In genomic region chr17:31475378-31476162, GRCh38 we compare ENCODE assay signal across 16 cellular contexts.
DNase-seq lines count a peak whose midpoint lies in the region; ATAC-seq, FAIRE-seq and TF ChIP-seq lines count a peak whose summit lies in the region.
"Had no signal": no experiment of that assay in that cellular context is flagged by ENCODE, and none has a peak within 500 bp of the region (broad histone marks: within the 10 kb centered on the region; RNA-seq: fewer than 3 reads in every experiment).

No MANE protein-coding gene starts in this region.

- H3K27ac Mint-ChIP-seq in WTC11: no peak overlapping the region
- peak overlapping the region; percentile 62 for H3K27ac Mint-ChIP-seq in progenitor cell of endocrine pancreas
- H3K27ac Mint-ChIP-seq: CD8-positive, alpha-beta memory T cell; IgD-negative memory B cell had no signal

- H3K4me1 Mint-ChIP-seq in WTC11: peaks cover 19% of the 10 kb centered on the region
- H3K4me1 Mint-ChIP-seq in progenitor cell of endocrine pancreas (ENCODE audit: low read depth): peaks cover 33% of the 10 kb centered on the region

- H3K9me3 Mint-ChIP-seq in WTC11: no peaks in the 10 kb centered on the region
- no peaks in the 10 kb centered on the region for H3K9me3 Mint-ChIP-seq in progenitor cell of endocrine pancreas (ENCODE audit: low read depth)
- H3K9me3 Mint-ChIP-seq: CD8-positive, alpha-beta memory T cell; IgD-negative memory B cell had no signal

- H3K36me3 Mint-ChIP-seq in WTC11 (no peaks in the 10 kb centered on the region), progenitor cell of endocrine pancreas (ENCODE audit: insufficient read depth) (no peaks in the 10 kb centered on the region)
- H3K36me3 Mint-ChIP-seq: CD8-positive, alpha-beta memory T cell; IgD-negative memory B cell had no signal

- no peak for FAIRE-seq in urothelium cell line (lab: Jason Lieb, UNC)

- CTCF ChIA-PET in WTC11 (lab: Charles Lee): interaction anchor here (0.5 to 1.0 kb wide), 2 partner anchors 42 to 60 kb away, joined by 3 to 4 read pairs; no protein-coding TSS in a partner anchor

- POLR2A ChIA-PET in WTC11 (lab: Charles Lee): interaction anchor here (0.7 kb wide), 1 partner anchor 53 kb away, joined by 8 read pairs; no protein-coding TSS in a partner anchor

- ATAC-seq in WTC11 (no peak), left lobe of liver (peak; percentile 89), GM19328 (IDR thresholded peaks at IDR 0.05; ENCODE audit: unreplicated experiment) (no peak), HG02938 (IDR thresholded peaks at IDR 0.05; ENCODE audit: unreplicated experiment) (no peak)
- ATAC-seq: PC-3 had no signal

- H3K4me3 Mint-ChIP-seq in WTC11 (no peak overlapping the region), progenitor cell of endocrine pancreas (ENCODE audit: low read depth) (no peak overlapping the region)
- H3K4me3 Mint-ChIP-seq: CD8-positive, alpha-beta memory T cell; IgD-negative memory B cell had no signal

- peak; percentile 22 for DNase-seq in EH (ENCODE audit: low read depth)
- no peak for DNase-seq in WTC11 (ENCODE audit: low spot score)
- DNase-seq in left lobe of liver (ENCODE audit: low spot score): peak; percentile 74
- no peak for DNase-seq in progenitor cell of endocrine pancreas (ENCODE audit: low spot score, unreplicated experiment)
- no peak for DNase-seq in urothelium cell line (ENCODE audit: low spot score)
- no peak for DNase-seq in HT-29 (ENCODE audit: low spot score)
- DNase-seq: ACHN; BE2C; CD8-positive, alpha-beta memory T cell; EL; GM23248; NCI-H1436 treated with DMSO at 0.1 percent for 48 hours; PC-3 had no signal

- H3K27me3 Mint-ChIP-seq in WTC11 (ENCODE audit: low read depth) (no peaks in the 10 kb centered on the region), progenitor cell of endocrine pancreas (no peaks in the 10 kb centered on the region)

- TF ChIP-seq CTCF in WTC11 (IDR thresholded peaks at IDR 0.05): no peak
- no peak for TF ChIP-seq CTCF in progenitor cell of endocrine pancreas (IDR thresholded peaks at IDR 0.05; ENCODE audit: unreplicated experiment)

TF ChIP-seq in WTC11, 78 proteins besides CTCF, POLR2A, EP300 and RAD21:
- TF ChIP-seq GABPB1 (CRISPR knock-in tag; IDR thresholded peaks at IDR 0.05) (peak; percentile 92), ZNF317 (CRISPR knock-in tag; IDR thresholded peaks at IDR 0.05; ENCODE audit: borderline replicate concordance, low read depth) (no peak)
TF ChIP-seq in WTC11: peak in this region for 1.

Comparison
In these comparisons a context has a peak if more than half of its experiments do, and no peak if none do; other contexts are left out.
1. DNase-seq: peak in EH (single experiment) and left lobe of liver (single experiment); none in WTC11 (single experiment), progenitor cell of endocrine pancreas (single experiment), urothelium cell line (single experiment) and HT-29 (single experiment).